In genomic region chr1:43174873-43175272, GRCh38 we compare ENCODE assay signal across 28 cellular contexts. TPM values are rescaled to one million over a fixed set of nuclear protein-coding genes. Genes with fewer than 3 reads are reported as not detected.
"Had no signal": no experiment of that assay in that cellular context is flagged by ENCODE, and none has a peak within 500 bp of the region (broad histone marks: within the 10 kb centered on the region; RNA-seq: fewer than 3 reads in every experiment).

No MANE protein-coding gene starts in this region.

- H3K36me3 ChIP-seq: thoracic aorta, transverse colon, uterus, vagina had no signal

- H3K4me3 Mint-ChIP-seq: stimulated activated effector memory CD8-positive, alpha-beta T cell treated with anti-CD3 and anti-CD28 coated beads, Interleukin-12 subunit alpha, Interleukin-12 subunit beta, amount 100 ng/mL, for 72 hours; stimulated activated memory B cell treated with anti-CD40 and anti-IgM and Interleukin-4, amounts not matched to agents 10 μg/mL and 1 μg/mL and 100 μg/mL, for 72 hours; stimulated activated naive B cell treated with anti-CD40 and anti-IgM and Interleukin-4, amounts not matched to agents 10 μg/mL and 1 μg/mL and 100 μg/mL, for 72 hours; stimulated activated naive CD8-positive, alpha-beta T cell treated with anti-CD3 and anti-CD28 coated beads, Interleukin-15, amount 100 ng/mL, for 72 hours; stimulated activated naive CD8-positive, alpha-beta T cell treated with anti-CD3 and anti-CD28 coated beads, Interleukin-15, Interleukin-2, amounts not matched to agents 100 ng/mL and 50 ng/mL, for 24 hours; type B pancreatic cell had no signal

- H3K9me3 ChIP-seq: stomach, suprapubic skin, testis, thoracic aorta, thyroid gland, tibial artery, tibial nerve, transverse colon, upper lobe of left lung, upper lobe of right lung, uterus, vagina had no signal

- ATAC-seq: stimulated activated effector memory CD8-positive, alpha-beta T cell treated with anti-CD3 and anti-CD28 coated beads, Interleukin-12 subunit alpha, Interleukin-12 subunit beta, amount 100 ng/mL, for 72 hours; stimulated activated memory B cell treated with anti-CD40 and anti-IgM and Interleukin-4, amounts not matched to agents 10 μg/mL and 1 μg/mL and 100 μg/mL, for 72 hours; stimulated activated naive B cell treated with anti-CD40 and anti-IgM and Interleukin-4, amounts not matched to agents 10 μg/mL and 1 μg/mL and 100 μg/mL, for 72 hours; stimulated activated naive CD8-positive, alpha-beta T cell treated with anti-CD3 and anti-CD28 coated beads, Interleukin-15, amount 100 ng/mL, for 72 hours; stimulated activated naive CD8-positive, alpha-beta T cell treated with anti-CD3 and anti-CD28 coated beads, Interleukin-15, Interleukin-2, amounts not matched to agents 100 U/mL and 50 U/mL, for 24 hours; upper lobe of right lung had no signal

- H3K27ac Mint-ChIP-seq: stimulated activated effector memory CD8-positive, alpha-beta T cell treated with anti-CD3 and anti-CD28 coated beads, Interleukin-12 subunit alpha, Interleukin-12 subunit beta, amount 100 ng/mL, for 72 hours; stimulated activated memory B cell treated with anti-CD40 and anti-IgM and Interleukin-4, amounts not matched to agents 10 μg/mL and 1 μg/mL and 100 μg/mL, for 72 hours; stimulated activated naive B cell treated with anti-CD40 and anti-IgM and Interleukin-4, amounts not matched to agents 10 μg/mL and 1 μg/mL and 100 μg/mL, for 72 hours; stimulated activated naive CD8-positive, alpha-beta T cell treated with anti-CD3 and anti-CD28 coated beads, Interleukin-15, amount 100 ng/mL, for 72 hours; stimulated activated naive CD8-positive, alpha-beta T cell treated with anti-CD3 and anti-CD28 coated beads, Interleukin-15, Interleukin-2, amounts not matched to agents 100 ng/mL and 50 ng/mL, for 24 hours; type B pancreatic cell had no signal

- DNase-seq: stimulated activated CD4-positive, alpha-beta T cell treated with anti-CD3 and anti-CD28 coated beads, Interleukin-2, amount 100 ng/mL, for 48 hours; stimulated activated CD4-positive, alpha-beta T cell treated with anti-CD3 and anti-CD28 coated beads, Interleukin-4, amount 100 ng/mL, for 1 hour; stimulated activated CD4-positive, alpha-beta T cell treated with anti-CD3 and anti-CD28 coated beads, Interleukin-4, amount 100 ng/mL, for 24 hours; stimulated activated CD4-positive, alpha-beta T cell treated with anti-CD3 and anti-CD28 coated beads, Interleukin-4, amount 100 ng/mL, for 4 hours; stimulated activated CD8-positive, alpha-beta memory T cell treated with anti-CD3 and anti-CD28 coated beads, Interleukin-4, amount 100 ng/mL, for 48 hours; stimulated activated naive B cell treated with anti-CD40 and anti-IgM and Interleukin-4, amounts not matched to agents 10 μg/mL and 1 μg/mL and 100 μg/mL, for 72 hours; stimulated activated naive CD4-positive, alpha-beta T cell; stimulated activated naive CD4-positive, alpha-beta T cell treated with Interleukin-2 at 50 U/mL for 16 hours; stimulated activated naive CD8-positive, alpha-beta T cell treated with anti-CD3 and anti-CD28 coated beads, Interleukin-15, amount 100 ng/mL, for 72 hours; stimulated activated naive CD8-positive, alpha-beta T cell treated with anti-CD3 and anti-CD28 coated beads, Interleukin-15, Interleukin-2, amounts not matched to agents 100 U/mL and 50 U/mL, for 24 hours; stomach; substantia nigra; testis; thyroid gland; tibial artery; transverse colon; trophoblast cell; upper lobe of left lung; upper lobe of right lung; uterus had no signal

- H3K27me3 ChIP-seq: testis, thyroid gland, upper lobe of left lung, upper lobe of right lung, uterus, vagina had no signal

- H3K27ac ChIP-seq: stomach, suprapubic skin, testis, thoracic aorta, thyroid gland, tibial artery, tibial nerve, transverse colon, upper lobe of left lung, upper lobe of right lung, uterus, vagina had no signal

- H3K9me3 Mint-ChIP-seq: stimulated activated effector memory CD8-positive, alpha-beta T cell treated with anti-CD3 and anti-CD28 coated beads, Interleukin-12 subunit alpha, Interleukin-12 subunit beta, amount 100 ng/mL, for 72 hours; stimulated activated memory B cell treated with anti-CD40 and anti-IgM and Interleukin-4, amounts not matched to agents 10 μg/mL and 1 μg/mL and 100 μg/mL, for 72 hours; stimulated activated naive B cell treated with anti-CD40 and anti-IgM and Interleukin-4, amounts not matched to agents 10 μg/mL and 1 μg/mL and 100 μg/mL, for 72 hours; stimulated activated naive CD8-positive, alpha-beta T cell treated with anti-CD3 and anti-CD28 coated beads, Interleukin-15, amount 100 ng/mL, for 72 hours; stimulated activated naive CD8-positive, alpha-beta T cell treated with anti-CD3 and anti-CD28 coated beads, Interleukin-15, Interleukin-2, amounts not matched to agents 100 ng/mL and 50 ng/mL, for 24 hours; type B pancreatic cell had no signal

- H3K4me3 ChIP-seq: stomach, suprapubic skin, testis, thoracic aorta, thyroid gland, tibial artery, tibial nerve, transverse colon, upper lobe of left lung, upper lobe of right lung, uterus, vagina had no signal

RNA-seq across cellular contexts. Expression of gene CFAP57, which starts 2.7 kb away (rescaled TPM):
- total RNA-seq: transverse colon, vagina had no signal
